In the genomic region with DNA sequence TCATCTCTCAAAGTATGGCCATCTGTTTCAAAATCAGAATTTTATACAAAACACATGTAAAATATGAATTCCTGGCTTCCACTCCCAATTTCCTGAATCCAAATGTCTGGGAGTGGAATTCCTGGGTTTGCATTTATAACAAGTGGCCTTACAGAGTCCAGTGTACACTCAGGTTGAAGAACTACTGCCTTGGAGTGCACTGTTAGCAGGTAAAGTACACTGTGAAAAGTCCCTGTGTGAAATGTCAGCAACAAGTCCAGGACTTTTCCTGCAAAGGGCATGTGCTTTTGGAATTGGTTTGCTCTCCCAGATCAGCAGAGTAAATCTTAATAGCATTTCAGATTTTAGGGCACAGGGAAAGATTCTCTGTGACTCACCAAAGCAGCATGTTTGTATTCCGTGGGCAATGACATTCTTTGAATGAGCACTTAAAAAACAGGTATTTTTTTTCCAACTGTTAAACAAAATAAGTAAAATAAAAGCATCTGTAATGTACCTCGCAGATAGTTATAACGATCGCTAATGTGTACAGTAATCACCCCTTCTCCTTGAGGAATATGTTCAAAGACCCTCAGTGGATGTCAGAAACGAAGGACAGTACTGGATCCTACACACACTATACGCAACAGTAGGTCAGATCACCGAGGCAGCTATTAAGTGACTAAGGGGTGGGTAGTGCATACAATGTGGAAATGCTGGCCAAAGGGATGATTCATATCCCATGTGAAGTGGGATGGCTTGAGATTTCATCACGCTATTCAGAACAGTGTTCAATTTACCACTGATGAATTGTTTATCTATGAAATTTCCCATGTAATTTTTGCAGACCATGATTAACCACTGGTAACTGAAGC, we compare ENCODE assay signal across 1 cellular context.
TF ChIP-seq lines count a peak whose summit lies in the region.

No MANE protein-coding gene starts in this region.

TF ChIP-seq in A549, 52 proteins besides CTCF, POLR2A, EP300 and RAD21 (continued from another document):
- TF ChIP-seq, protein P1, sequence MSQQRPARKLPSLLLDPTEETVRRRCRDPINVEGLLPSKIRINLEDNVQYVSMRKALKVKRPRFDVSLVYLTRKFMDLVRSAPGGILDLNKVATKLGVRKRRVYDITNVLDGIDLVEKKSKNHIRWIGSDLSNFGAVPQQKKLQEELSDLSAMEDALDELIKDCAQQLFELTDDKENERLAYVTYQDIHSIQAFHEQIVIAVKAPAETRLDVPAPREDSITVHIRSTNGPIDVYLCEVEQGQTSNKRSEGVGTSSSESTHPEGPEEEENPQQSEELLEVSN (IDR thresholded peaks at IDR 0.05; ENCODE audit: borderline replicate concordance, low read depth): no peak
- no peak for TF ChIP-seq FOSB (CRISPR knock-in tag; IDR thresholded peaks at IDR 0.05)
- TF ChIP-seq FOXS1 (CRISPR knock-in tag; IDR thresholded peaks at IDR 0.05): no peak
- no peak for TF ChIP-seq PHF8 (IDR thresholded peaks at IDR 0.05; ENCODE audit: borderline replicate concordance, low read depth)
- TF ChIP-seq, protein P2, sequence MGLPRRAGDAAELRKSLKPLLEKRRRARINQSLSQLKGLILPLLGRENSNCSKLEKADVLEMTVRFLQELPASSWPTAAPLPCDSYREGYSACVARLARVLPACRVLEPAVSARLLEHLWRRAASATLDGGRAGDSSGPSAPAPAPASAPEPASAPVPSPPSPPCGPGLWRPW (IDR thresholded peaks at IDR 0.05): no peak
- TF ChIP-seq JUN (IDR thresholded peaks at IDR 0.05): peak; percentile 77 to 80; a peak in 3 of 5 replicates
- TF ChIP-seq RARB (CRISPR knock-in tag; IDR thresholded peaks at IDR 0.05): no peak
- TF ChIP-seq HOXB5 (CRISPR knock-in tag; IDR thresholded peaks at IDR 0.05): no peak
- TF ChIP-seq RFX5 (IDR thresholded peaks at IDR 0.05): no peak
- TF ChIP-seq ZNF302 (CRISPR knock-in tag; IDR thresholded peaks at IDR 0.05): no peak
- no peak for TF ChIP-seq HOXB13 (CRISPR knock-in tag; IDR thresholded peaks at IDR 0.05; ENCODE audit: low read depth)
- TF ChIP-seq, protein P3, sequence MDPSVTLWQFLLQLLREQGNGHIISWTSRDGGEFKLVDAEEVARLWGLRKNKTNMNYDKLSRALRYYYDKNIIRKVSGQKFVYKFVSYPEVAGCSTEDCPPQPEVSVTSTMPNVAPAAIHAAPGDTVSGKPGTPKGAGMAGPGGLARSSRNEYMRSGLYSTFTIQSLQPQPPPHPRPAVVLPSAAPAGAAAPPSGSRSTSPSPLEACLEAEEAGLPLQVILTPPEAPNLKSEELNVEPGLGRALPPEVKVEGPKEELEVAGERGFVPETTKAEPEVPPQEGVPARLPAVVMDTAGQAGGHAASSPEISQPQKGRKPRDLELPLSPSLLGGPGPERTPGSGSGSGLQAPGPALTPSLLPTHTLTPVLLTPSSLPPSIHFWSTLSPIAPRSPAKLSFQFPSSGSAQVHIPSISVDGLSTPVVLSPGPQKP (IDR thresholded peaks at IDR 0.05; ENCODE audit: low read depth, low read length): no peak
- TF ChIP-seq SMC3 (IDR thresholded peaks at IDR 0.05): no peak
- no peak for TF ChIP-seq MYC (IDR thresholded peaks at IDR 0.05; ENCODE audit: borderline replicate concordance, low read length)
- TF ChIP-seq NFE2L2 (conservative IDR thresholded peaks at IDR 0.05; ENCODE audit: low read length): no peak
- TF ChIP-seq CBX2 (IDR thresholded peaks at IDR 0.05; ENCODE audit: borderline replicate concordance, low read depth): no peak
- peak; percentile 68 for TF ChIP-seq FOSL2 (IDR thresholded peaks at IDR 0.05)
- peak; percentile 80 for TF ChIP-seq FOSL2 (CRISPR knock-in tag; IDR thresholded peaks at IDR 0.05)
- TF ChIP-seq, protein P4, sequence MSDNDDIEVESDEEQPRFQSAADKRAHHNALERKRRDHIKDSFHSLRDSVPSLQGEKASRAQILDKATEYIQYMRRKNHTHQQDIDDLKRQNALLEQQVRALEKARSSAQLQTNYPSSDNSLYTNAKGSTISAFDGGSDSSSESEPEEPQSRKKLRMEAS (IDR thresholded peaks at IDR 0.05): peak; percentile 67
- no peak for TF ChIP-seq MAFK (IDR thresholded peaks at IDR 0.05; ENCODE audit: partially characterized antibody)
- TF ChIP-seq, protein P5, sequence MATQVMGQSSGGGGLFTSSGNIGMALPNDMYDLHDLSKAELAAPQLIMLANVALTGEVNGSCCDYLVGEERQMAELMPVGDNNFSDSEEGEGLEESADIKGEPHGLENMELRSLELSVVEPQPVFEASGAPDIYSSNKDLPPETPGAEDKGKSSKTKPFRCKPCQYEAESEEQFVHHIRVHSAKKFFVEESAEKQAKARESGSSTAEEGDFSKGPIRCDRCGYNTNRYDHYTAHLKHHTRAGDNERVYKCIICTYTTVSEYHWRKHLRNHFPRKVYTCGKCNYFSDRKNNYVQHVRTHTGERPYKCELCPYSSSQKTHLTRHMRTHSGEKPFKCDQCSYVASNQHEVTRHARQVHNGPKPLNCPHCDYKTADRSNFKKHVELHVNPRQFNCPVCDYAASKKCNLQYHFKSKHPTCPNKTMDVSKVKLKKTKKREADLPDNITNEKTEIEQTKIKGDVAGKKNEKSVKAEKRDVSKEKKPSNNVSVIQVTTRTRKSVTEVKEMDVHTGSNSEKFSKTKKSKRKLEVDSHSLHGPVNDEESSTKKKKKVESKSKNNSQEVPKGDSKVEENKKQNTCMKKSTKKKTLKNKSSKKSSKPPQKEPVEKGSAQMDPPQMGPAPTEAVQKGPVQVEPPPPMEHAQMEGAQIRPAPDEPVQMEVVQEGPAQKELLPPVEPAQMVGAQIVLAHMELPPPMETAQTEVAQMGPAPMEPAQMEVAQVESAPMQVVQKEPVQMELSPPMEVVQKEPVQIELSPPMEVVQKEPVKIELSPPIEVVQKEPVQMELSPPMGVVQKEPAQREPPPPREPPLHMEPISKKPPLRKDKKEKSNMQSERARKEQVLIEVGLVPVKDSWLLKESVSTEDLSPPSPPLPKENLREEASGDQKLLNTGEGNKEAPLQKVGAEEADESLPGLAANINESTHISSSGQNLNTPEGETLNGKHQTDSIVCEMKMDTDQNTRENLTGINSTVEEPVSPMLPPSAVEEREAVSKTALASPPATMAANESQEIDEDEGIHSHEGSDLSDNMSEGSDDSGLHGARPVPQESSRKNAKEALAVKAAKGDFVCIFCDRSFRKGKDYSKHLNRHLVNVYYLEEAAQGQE (IDR thresholded peaks at IDR 0.05): no peak
- no peak for TF ChIP-seq BHLHE40 (IDR thresholded peaks at IDR 0.05; ENCODE audit: low read depth, low read length)
- no peak for TF ChIP-seq ESRRA (IDR thresholded peaks at IDR 0.05; ENCODE audit: borderline replicate concordance, low read length)
- no peak for TF ChIP-seq CHD2 (IDR thresholded peaks at IDR 0.05; ENCODE audit: low read length, partially characterized antibody)
- no peak for TF ChIP-seq RNF2 (IDR thresholded peaks at IDR 0.05; ENCODE audit: borderline replicate concordance, low read depth)
- peak; percentile 76; the same call in 1 of the 2 replicates for TF ChIP-seq GATA3 (IDR thresholded peaks at IDR 0.05; ENCODE audit: borderline replicate concordance)
- TF ChIP-seq ZFP36 (IDR thresholded peaks at IDR 0.05; ENCODE audit: borderline replicate concordance, partially characterized antibody): no peak
- TF ChIP-seq HOXA7 (CRISPR knock-in tag; IDR thresholded peaks at IDR 0.05): no peak
- TF ChIP-seq SREBF2 (IDR thresholded peaks at IDR 0.05): no peak
- no peak for TF ChIP-seq ZC3H11A (IDR thresholded peaks at IDR 0.05)
- peak; percentile 86 for TF ChIP-seq JUNB (IDR thresholded peaks at IDR 0.05)
- TF ChIP-seq, protein P6, sequence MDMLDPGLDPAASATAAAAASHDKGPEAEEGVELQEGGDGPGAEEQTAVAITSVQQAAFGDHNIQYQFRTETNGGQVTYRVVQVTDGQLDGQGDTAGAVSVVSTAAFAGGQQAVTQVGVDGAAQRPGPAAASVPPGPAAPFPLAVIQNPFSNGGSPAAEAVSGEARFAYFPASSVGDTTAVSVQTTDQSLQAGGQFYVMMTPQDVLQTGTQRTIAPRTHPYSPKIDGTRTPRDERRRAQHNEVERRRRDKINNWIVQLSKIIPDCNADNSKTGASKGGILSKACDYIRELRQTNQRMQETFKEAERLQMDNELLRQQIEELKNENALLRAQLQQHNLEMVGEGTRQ (IDR thresholded peaks at IDR 0.05): no peak
- TF ChIP-seq NPAS2 (CRISPR knock-in tag; IDR thresholded peaks at IDR 0.05; ENCODE audit: borderline replicate concordance): no peak
